In the genomic region with DNA sequence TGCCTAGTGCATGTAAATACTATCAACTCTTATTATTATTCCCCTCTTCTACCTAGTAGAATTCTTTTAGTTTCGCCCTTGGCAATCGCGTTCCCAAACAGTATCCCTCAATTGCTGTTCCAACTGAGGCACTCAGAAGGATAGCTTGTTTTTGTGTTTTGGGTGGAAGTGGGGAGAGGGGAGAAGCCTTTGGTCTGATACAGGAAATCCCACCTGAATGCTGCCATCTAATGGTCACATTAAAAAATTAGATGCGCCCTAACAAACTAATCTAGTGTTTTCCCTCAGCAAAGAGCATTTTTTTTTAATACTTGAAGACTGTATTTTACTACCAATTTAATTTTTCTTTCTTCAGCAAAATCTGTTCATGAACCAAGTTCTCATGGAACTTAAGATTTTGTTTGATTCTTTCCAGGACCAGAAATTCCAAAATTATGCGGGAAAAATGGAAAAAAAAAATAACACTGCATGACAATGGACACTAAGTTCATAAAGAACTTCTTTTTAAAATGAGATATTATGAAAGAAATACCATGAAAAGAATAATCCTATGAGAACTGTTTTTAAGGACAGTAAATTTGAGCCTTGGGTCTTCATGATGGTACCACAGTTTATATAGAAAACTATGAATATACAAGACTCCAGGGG, we compare ENCODE assay signal across 1 cellular context.
TF ChIP-seq lines count a peak whose summit lies in the region.

No MANE protein-coding gene starts in this region.

TF ChIP-seq in GM23338, 12 proteins besides CTCF, POLR2A, EP300 and RAD21 (continued from another document):
- TF ChIP-seq, protein P1, sequence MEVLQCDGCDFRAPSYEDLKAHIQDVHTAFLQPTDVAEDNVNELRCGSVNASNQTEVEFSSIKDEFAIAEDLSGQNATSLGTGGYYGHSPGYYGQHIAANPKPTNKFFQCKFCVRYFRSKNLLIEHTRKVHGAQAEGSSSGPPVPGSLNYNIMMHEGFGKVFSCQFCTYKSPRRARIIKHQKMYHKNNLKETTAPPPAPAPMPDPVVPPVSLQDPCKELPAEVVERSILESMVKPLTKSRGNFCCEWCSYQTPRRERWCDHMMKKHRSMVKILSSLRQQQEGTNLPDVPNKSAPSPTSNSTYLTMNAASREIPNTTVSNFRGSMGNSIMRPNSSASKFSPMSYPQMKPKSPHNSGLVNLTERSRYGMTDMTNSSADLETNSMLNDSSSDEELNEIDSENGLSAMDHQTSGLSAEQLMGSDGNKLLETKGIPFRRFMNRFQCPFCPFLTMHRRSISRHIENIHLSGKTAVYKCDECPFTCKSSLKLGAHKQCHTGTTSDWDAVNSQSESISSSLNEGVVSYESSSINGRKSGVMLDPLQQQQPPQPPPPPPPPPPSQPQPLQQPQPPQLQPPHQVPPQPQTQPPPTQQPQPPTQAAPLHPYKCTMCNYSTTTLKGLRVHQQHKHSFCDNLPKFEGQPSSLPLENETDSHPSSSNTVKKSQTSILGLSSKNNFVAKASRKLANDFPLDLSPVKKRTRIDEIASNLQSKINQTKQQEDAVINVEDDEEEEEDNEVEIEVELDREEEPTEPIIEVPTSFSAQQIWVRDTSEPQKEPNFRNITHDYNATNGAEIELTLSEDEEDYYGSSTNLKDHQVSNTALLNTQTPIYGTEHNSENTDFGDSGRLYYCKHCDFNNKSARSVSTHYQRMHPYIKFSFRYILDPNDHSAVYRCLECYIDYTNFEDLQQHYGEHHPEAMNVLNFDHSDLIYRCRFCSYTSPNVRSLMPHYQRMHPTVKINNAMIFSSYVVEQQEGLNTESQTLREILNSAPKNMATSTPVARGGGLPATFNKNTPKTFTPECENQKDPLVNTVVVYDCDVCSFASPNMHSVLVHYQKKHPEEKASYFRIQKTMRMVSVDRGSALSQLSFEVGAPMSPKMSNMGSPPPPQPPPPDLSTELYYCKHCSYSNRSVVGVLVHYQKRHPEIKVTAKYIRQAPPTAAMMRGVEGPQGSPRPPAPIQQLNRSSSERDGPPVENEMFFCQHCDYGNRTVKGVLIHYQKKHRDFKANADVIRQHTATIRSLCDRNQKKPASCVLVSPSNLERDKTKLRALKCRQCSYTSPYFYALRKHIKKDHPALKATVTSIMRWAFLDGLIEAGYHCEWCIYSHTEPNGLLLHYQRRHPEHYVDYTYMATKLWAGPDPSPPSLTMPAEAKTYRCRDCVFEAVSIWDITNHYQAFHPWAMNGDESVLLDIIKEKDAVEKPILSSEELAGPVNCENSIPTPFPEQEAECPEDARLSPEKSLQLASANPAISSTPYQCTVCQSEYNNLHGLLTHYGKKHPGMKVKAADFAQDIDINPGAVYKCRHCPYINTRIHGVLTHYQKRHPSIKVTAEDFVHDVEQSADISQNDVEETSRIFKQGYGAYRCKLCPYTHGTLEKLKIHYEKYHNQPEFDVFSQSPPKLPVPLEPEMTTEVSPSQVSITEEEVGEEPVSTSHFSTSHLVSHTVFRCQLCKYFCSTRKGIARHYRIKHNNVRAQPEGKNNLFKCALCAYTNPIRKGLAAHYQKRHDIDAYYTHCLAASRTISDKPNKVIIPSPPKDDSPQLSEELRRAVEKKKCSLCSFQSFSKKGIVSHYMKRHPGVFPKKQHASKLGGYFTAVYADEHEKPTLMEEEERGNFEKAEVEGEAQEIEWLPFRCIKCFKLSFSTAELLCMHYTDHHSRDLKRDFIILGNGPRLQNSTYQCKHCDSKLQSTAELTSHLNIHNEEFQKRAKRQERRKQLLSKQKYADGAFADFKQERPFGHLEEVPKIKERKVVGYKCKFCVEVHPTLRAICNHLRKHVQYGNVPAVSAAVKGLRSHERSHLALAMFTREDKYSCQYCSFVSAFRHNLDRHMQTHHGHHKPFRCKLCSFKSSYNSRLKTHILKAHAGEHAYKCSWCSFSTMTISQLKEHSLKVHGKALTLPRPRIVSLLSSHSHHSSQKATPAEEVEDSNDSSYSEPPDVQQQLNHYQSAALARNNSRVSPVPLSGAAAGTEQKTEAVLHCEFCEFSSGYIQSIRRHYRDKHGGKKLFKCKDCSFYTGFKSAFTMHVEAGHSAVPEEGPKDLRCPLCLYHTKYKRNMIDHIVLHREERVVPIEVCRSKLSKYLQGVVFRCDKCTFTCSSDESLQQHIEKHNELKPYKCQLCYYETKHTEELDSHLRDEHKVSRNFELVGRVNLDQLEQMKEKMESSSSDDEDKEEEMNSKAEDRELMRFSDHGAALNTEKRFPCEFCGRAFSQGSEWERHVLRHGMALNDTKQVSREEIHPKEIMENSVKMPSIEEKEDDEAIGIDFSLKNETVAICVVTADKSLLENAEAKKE (CRISPR knock-in tag; IDR thresholded peaks at IDR 0.05): no peak
- TF ChIP-seq CREB1 (CRISPR knock-in tag; IDR thresholded peaks at IDR 0.05; ENCODE audit: low read depth): no peak
- TF ChIP-seq, protein P2, sequence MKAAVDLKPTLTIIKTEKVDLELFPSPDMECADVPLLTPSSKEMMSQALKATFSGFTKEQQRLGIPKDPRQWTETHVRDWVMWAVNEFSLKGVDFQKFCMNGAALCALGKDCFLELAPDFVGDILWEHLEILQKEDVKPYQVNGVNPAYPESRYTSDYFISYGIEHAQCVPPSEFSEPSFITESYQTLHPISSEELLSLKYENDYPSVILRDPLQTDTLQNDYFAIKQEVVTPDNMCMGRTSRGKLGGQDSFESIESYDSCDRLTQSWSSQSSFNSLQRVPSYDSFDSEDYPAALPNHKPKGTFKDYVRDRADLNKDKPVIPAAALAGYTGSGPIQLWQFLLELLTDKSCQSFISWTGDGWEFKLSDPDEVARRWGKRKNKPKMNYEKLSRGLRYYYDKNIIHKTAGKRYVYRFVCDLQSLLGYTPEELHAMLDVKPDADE (IDR thresholded peaks at IDR 0.05): no peak
